34 cellular contexts compared by ENCODE assay signal in genomic region chr19:12578641-12579040, GRCh38.
"Had no signal": no experiment of that assay in that cellular context is flagged by ENCODE, and none has a peak within 500 bp of the region (broad histone marks: within the 10 kb centered on the region; RNA-seq: fewer than 3 reads in every experiment).

No MANE protein-coding gene starts in this region.

- H3K4me3 Mint-ChIP-seq: activated B cell treated with CpG ODN at 0.5 μM for 24 hours; activated CD4-positive, alpha-beta memory T cell treated with anti-CD3 and anti-CD28 coated beads for 36 hours; activated CD4-positive, alpha-beta T cell treated with anti-CD3 and anti-CD28 coated beads, Interleukin-2, amount 10 ng/mL, durations not matched to agents 24 days and 14 days; activated CD8-positive, alpha-beta T cell treated with anti-CD3 and anti-CD28 coated beads for 36 hours; activated naive CD4-positive, alpha-beta T cell treated with anti-CD3 and anti-CD28 coated beads, Interleukin-2, amount 10 ng/mL, durations not matched to agents 7 days and 5 days; activated naive CD4-positive, alpha-beta T cell treated with anti-CD3 and anti-CD28 coated beads, Interleukin-2, amount 50 U/mL, for 24 hours; activated naive CD8-positive, alpha-beta T cell; activated naive CD8-positive, alpha-beta T cell treated with anti-CD3 and anti-CD28 coated beads, Interleukin-2, amount 10 ng/mL, durations not matched to agents 7 days and 5 days; activated naive CD8-positive, alpha-beta T cell treated with anti-CD3 and anti-CD28 coated beads, Interleukin-2, amount 50 U/mL, for 24 hours; activated T-cell treated with anti-CD3 and anti-CD28 coated beads, Interleukin-2, amount 50 U/mL, for 4 hours; activated T-cell treated with anti-CD3 and anti-CD28 coated beads, Interleukin-2, amount 50 U/mL, for 72 hours; activated T-helper 1 cell treated with anti-CD3 and anti-CD28 coated beads, Interleukin-12 subunit alpha, Interleukin-12 subunit beta, Interleukin-2, Interleukin-4 antibody, amounts not matched to agents 30 ng/mL and 10 ng/mL and 1 ng/mL, durations not matched to agents 14 hours and 24 hours and 36 hours; activated T-helper 17 cell treated with anti-CD3 and anti-CD28 coated beads, Interleukin-2, amount 50 U/mL, for 72 hours; brain; central memory CD8-positive, alpha-beta T cell; T-helper 1 cell treated with Interleukin-12 subunit alpha and Interleukin-12 subunit beta and Interleukin-4 antibody, amounts not matched to agents 30 μg/mL and 1 μg/mL, for 36 hours; T-helper 2 cell treated with Interferon-gamma antibody and Interleukin-4, amounts not matched to agents 5 μg/mL and 100 μg/mL, for 36 hours had no signal

- H3K27ac Mint-ChIP-seq: activated B cell treated with CpG ODN at 0.5 μM for 24 hours; activated CD4-positive, alpha-beta memory T cell treated with anti-CD3 and anti-CD28 coated beads for 36 hours; activated CD4-positive, alpha-beta T cell treated with anti-CD3 and anti-CD28 coated beads, Interleukin-2, amount 10 ng/mL, durations not matched to agents 24 days and 14 days; activated CD8-positive, alpha-beta T cell treated with anti-CD3 and anti-CD28 coated beads for 36 hours; activated naive CD4-positive, alpha-beta T cell treated with anti-CD3 and anti-CD28 coated beads, Interleukin-2, amount 10 ng/mL, durations not matched to agents 7 days and 5 days; activated naive CD4-positive, alpha-beta T cell treated with anti-CD3 and anti-CD28 coated beads, Interleukin-2, amount 50 U/mL, for 24 hours; activated naive CD8-positive, alpha-beta T cell; activated naive CD8-positive, alpha-beta T cell treated with anti-CD3 and anti-CD28 coated beads, Interleukin-2, amount 10 ng/mL, durations not matched to agents 7 days and 5 days; activated naive CD8-positive, alpha-beta T cell treated with anti-CD3 and anti-CD28 coated beads, Interleukin-2, amount 50 U/mL, for 24 hours; activated T-cell treated with anti-CD3 and anti-CD28 coated beads, Interleukin-2, amount 50 U/mL, for 72 hours; activated T-helper 1 cell treated with anti-CD3 and anti-CD28 coated beads, Interleukin-12 subunit alpha, Interleukin-12 subunit beta, Interleukin-2, Interleukin-4 antibody, amounts not matched to agents 30 ng/mL and 10 ng/mL and 1 ng/mL, durations not matched to agents 14 hours and 24 hours and 36 hours; activated T-helper 17 cell treated with anti-CD3 and anti-CD28 coated beads, Interleukin-2, amount 50 U/mL, for 72 hours; brain; T-helper 1 cell treated with Interleukin-12 subunit alpha and Interleukin-12 subunit beta and Interleukin-4 antibody, amounts not matched to agents 30 μg/mL and 1 μg/mL, for 36 hours; T-helper 2 cell treated with Interferon-gamma antibody and Interleukin-4, amounts not matched to agents 5 μg/mL and 100 μg/mL, for 36 hours had no signal

- DNase-seq: activated B cell treated with CpG ODN at 0.5 μM for 24 hours; activated CD4-positive, alpha-beta memory T cell treated with anti-CD3 and anti-CD28 coated beads for 36 hours; activated CD4-positive, alpha-beta T cell treated with anti-CD3 and anti-CD28 coated beads for 4 hours; activated CD4-positive, alpha-beta T cell treated with anti-CD3 and anti-CD28 coated beads, Interleukin-2, amount 10 ng/mL, durations not matched to agents 24 days and 14 days; activated CD4-positive, alpha-beta T cell treated with anti-CD3 and anti-CD28 coated beads, Interleukin-2, amount 50 U/mL, for 1 hour; activated CD4-positive, alpha-beta T cell treated with anti-CD3 and anti-CD28 coated beads, Interleukin-2, amount 50 U/mL, for 4 hours; activated CD4-positive, CD25-positive, alpha-beta regulatory T cell treated with anti-CD3 and anti-CD28 coated beads, Interleukin-2, amount 50 U/mL, for 72 hours; activated CD8-positive, alpha-beta memory T cell treated with anti-CD3 and anti-CD28 coated beads, Interleukin-2, amount 50 U/mL, for 4 hours; activated CD8-positive, alpha-beta T cell treated with anti-CD3 and anti-CD28 coated beads for 36 hours; activated naive CD4-positive, alpha-beta T cell treated with anti-CD3 and anti-CD28 coated beads, Interleukin-2, amount 10 ng/mL, durations not matched to agents 7 days and 5 days; activated naive CD4-positive, alpha-beta T cell treated with Interleukin-2 at 50 U/mL for 16 hours; activated naive CD8-positive, alpha-beta T cell treated with anti-CD3 and anti-CD28 coated beads, Interleukin-2, amount 10 ng/mL, durations not matched to agents 7 days and 5 days; activated naive CD8-positive, alpha-beta T cell treated with anti-CD3 and anti-CD28 coated beads, Interleukin-2, amount 50 U/mL, for 24 hours; activated T-cell treated with anti-CD3 and anti-CD28 coated beads for 4 hours; activated T-cell treated with anti-CD3 and anti-CD28 coated beads, Interleukin-2, amount 50 U/mL, for 1 hour; activated T-cell treated with anti-CD3 and anti-CD28 coated beads, Interleukin-2, amount 50 U/mL, for 4 hours; activated T-cell treated with anti-CD3 and anti-CD28 coated beads, Interleukin-2, amount 50 U/mL, for 72 hours; amygdala; anterior cingulate cortex; caudate nucleus; cerebellar nuclear complex; SW 1271; T-helper 1 cell; T-helper 2 cell; T-helper 9 cell had no signal

- FAIRE-seq: TTC549 had no signal

- H3K27me3 Mint-ChIP-seq: activated B cell treated with CpG ODN at 0.5 μM for 24 hours; activated CD4-positive, alpha-beta memory T cell treated with anti-CD3 and anti-CD28 coated beads for 36 hours; activated CD4-positive, alpha-beta T cell treated with anti-CD3 and anti-CD28 coated beads, Interleukin-2, amount 10 ng/mL, durations not matched to agents 24 days and 14 days; activated CD8-positive, alpha-beta T cell treated with anti-CD3 and anti-CD28 coated beads for 36 hours; activated naive CD4-positive, alpha-beta T cell treated with anti-CD3 and anti-CD28 coated beads, Interleukin-2, amount 10 ng/mL, durations not matched to agents 7 days and 5 days; activated naive CD4-positive, alpha-beta T cell treated with anti-CD3 and anti-CD28 coated beads, Interleukin-2, amount 50 U/mL, for 24 hours; activated naive CD8-positive, alpha-beta T cell; activated naive CD8-positive, alpha-beta T cell treated with anti-CD3 and anti-CD28 coated beads, Interleukin-2, amount 10 ng/mL, durations not matched to agents 7 days and 5 days; activated naive CD8-positive, alpha-beta T cell treated with anti-CD3 and anti-CD28 coated beads, Interleukin-2, amount 50 U/mL, for 24 hours; activated T-helper 17 cell treated with anti-CD3 and anti-CD28 coated beads, Interleukin-2, amount 50 U/mL, for 72 hours; central memory CD8-positive, alpha-beta T cell had no signal

- H3K4me1 Mint-ChIP-seq: brain had no signal

- ATAC-seq: activated CD8-positive, alpha-beta T cell treated with anti-CD3 and anti-CD28 coated beads for 36 hours; activated naive CD8-positive, alpha-beta T cell treated with anti-CD3 and anti-CD28 coated beads, Interleukin-2, amount 50 U/mL, for 24 hours; activated T-cell treated with anti-CD3 and anti-CD28 coated beads, Interleukin-2, amount 50 U/mL, for 4 hours; activated T-cell treated with anti-CD3 and anti-CD28 coated beads, Interleukin-2, amount 50 U/mL, for 72 hours; activated T-helper 17 cell treated with anti-CD3 and anti-CD28 coated beads, Interleukin-2, amount 50 U/mL, for 72 hours had no signal
